Comparison of ENCODE assay signal across 1 cellular context in genomic region chr7:139365336-139365735, GRCh38.
TF ChIP-seq lines count a peak whose summit lies in the region.

No MANE protein-coding gene starts in this region.

TF ChIP-seq in GM12878, 131 proteins besides CTCF, POLR2A, EP300 and RAD21:
- TF ChIP-seq MTA3 (IDR thresholded peaks at IDR 0.05; ENCODE audit: borderline replicate concordance, low read length) (no peak), ATF7 (IDR thresholded peaks at IDR 0.05; ENCODE audit: low read depth) (no peak), ASH2L (IDR thresholded peaks at IDR 0.05; ENCODE audit: borderline replicate concordance, low read depth) (no peak), CBX5 (IDR thresholded peaks at IDR 0.05; ENCODE audit: low read depth) (no peak), POLR2AphosphoS5 (IDR thresholded peaks at IDR 0.05; ENCODE audit: low read length) (no peak), DPF2 (IDR thresholded peaks at IDR 0.05) (no peak), BCL11A (IDR thresholded peaks at IDR 0.05; ENCODE audit: low read depth, low read length) (no peak), YBX1 (IDR thresholded peaks at IDR 0.05) (no peak), TBL1XR1 (IDR thresholded peaks at IDR 0.05; ENCODE audit: low read depth, low read length) (no peak), ZNF687 (IDR thresholded peaks at IDR 0.05) (no peak), BMI1 (IDR thresholded peaks at IDR 0.05; ENCODE audit: borderline replicate concordance) (no peak), TAF1 (IDR thresholded peaks at IDR 0.05; ENCODE audit: borderline replicate concordance, low read depth, low read length) (no peak), JUND (IDR thresholded peaks at IDR 0.05; ENCODE audit: low read depth, low read length) (no peak), MAX (IDR thresholded peaks at IDR 0.05; ENCODE audit: low read depth, low read length) (no peak), E2F8 (IDR thresholded peaks at IDR 0.05; ENCODE audit: low read depth, partially characterized antibody) (no peak), BACH1 (IDR thresholded peaks at IDR 0.05; ENCODE audit: borderline replicate concordance) (no peak), FOXK2 (IDR thresholded peaks at IDR 0.05) (no peak)
- TF ChIP-seq, protein P1, sequence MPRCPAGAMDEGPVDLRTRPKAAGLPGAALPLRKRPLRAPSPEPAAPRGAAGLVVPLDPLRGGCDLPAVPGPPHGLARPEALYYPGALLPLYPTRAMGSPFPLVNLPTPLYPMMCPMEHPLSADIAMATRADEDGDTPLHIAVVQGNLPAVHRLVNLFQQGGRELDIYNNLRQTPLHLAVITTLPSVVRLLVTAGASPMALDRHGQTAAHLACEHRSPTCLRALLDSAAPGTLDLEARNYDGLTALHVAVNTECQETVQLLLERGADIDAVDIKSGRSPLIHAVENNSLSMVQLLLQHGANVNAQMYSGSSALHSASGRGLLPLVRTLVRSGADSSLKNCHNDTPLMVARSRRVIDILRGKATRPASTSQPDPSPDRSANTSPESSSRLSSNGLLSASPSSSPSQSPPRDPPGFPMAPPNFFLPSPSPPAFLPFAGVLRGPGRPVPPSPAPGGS (IDR thresholded peaks at IDR 0.05; ENCODE audit: borderline replicate concordance, insufficient read depth, low read depth, low read length, poor library complexity, severe bottlenecking): no peak
- TF ChIP-seq, protein P2, sequence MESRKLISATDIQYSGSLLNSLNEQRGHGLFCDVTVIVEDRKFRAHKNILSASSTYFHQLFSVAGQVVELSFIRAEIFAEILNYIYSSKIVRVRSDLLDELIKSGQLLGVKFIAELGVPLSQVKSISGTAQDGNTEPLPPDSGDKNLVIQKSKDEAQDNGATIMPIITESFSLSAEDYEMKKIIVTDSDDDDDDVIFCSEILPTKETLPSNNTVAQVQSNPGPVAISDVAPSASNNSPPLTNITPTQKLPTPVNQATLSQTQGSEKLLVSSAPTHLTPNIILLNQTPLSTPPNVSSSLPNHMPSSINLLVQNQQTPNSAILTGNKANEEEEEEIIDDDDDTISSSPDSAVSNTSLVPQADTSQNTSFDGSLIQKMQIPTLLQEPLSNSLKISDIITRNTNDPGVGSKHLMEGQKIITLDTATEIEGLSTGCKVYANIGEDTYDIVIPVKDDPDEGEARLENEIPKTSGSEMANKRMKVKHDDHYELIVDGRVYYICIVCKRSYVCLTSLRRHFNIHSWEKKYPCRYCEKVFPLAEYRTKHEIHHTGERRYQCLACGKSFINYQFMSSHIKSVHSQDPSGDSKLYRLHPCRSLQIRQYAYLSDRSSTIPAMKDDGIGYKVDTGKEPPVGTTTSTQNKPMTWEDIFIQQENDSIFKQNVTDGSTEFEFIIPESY (IDR thresholded peaks at IDR 0.05): no peak
